ENCODE assay signal across 8 cellular contexts in the genomic region with DNA sequence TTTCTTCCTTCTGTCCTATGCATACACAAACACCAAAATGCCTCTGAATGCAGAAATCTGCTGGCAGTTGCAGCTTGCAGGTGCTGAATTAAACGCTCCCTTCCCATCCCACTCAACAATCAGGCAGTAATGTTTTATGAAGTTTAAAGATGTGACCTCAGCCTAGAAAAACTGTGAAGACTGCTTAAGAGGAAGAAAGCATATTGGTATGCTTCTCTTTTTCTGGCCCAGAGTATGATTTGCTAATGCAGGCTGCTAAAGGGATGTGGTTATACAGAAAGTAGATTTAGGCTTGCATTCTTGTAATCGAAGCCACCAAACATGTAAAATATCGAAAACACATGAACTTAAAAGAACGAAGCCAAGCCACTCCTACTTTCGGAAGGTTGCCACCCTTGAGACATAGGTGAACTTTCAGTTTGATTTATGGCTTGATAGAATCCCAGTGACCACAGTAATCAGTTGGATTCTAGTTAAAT. TPM values are rescaled to one million over a fixed set of nuclear protein-coding genes. Genes with fewer than 3 reads are reported as not detected.
DNase-seq lines count a peak whose midpoint lies in the region; ATAC-seq and TF ChIP-seq lines count a peak whose summit lies in the region.

No MANE protein-coding gene starts in this region.

- H3K27me3 Mint-ChIP-seq in CD8-positive, alpha-beta T cell (ENCODE audit: low read depth): no peaks in the 10 kb centered on the region
- H3K27me3 Mint-ChIP-seq in activated naive CD8-positive, alpha-beta T cell treated with anti-CD3 and anti-CD28 coated beads for 36 hours: no peaks in the 10 kb centered on the region
- H3K27me3 Mint-ChIP-seq in stimulated activated naive CD8-positive, alpha-beta T cell treated with anti-CD3 and anti-CD28 coated beads, Interleukin-15, Interleukin-2, amounts not matched to agents 100 ng/mL and 50 ng/mL, for 24 hours: no peaks in the 10 kb centered on the region

- DNase-seq in CD8-positive, alpha-beta T cell: peak in 2 of 7 experiments; percentile 16 to 29
- DNase-seq in activated naive CD8-positive, alpha-beta T cell treated with anti-CD3 and anti-CD28 coated beads for 36 hours: no peak
- no peak for DNase-seq in NCI-H1436 treated with DMSO at 0.1 percent for 48 hours (lab: John Stamatoyannopoulos, UW)
- DNase-seq in DMS53 (lab: John Stamatoyannopoulos, UW): no peak
- DNase-seq in NCI-H2227 treated with DMSO at 0.1 percent for 48 hours (lab: John Stamatoyannopoulos, UW): no peak

- H3K4me1 ChIP-seq in CD8-positive, alpha-beta T cell (ENCODE audit: insufficient read depth, low read length): peaks cover 46% of the 10 kb centered on the region

- ATAC-seq in CD8-positive, alpha-beta T cell: peak; percentile 39
- peak; percentile 90 for ATAC-seq in GM19452 (IDR thresholded peaks at IDR 0.05; ENCODE audit: unreplicated experiment)
- peak; percentile 94 for ATAC-seq in HG03432 (IDR thresholded peaks at IDR 0.05; ENCODE audit: unreplicated experiment)

- no peak for TF ChIP-seq CTCF in CD8-positive, alpha-beta T cell (IDR thresholded peaks at IDR 0.05)

- H3K4me1 Mint-ChIP-seq in CD8-positive, alpha-beta T cell (ENCODE audit: low read depth): peaks cover 76% of the 10 kb centered on the region
- H3K4me1 Mint-ChIP-seq in activated naive CD8-positive, alpha-beta T cell treated with anti-CD3 and anti-CD28 coated beads for 36 hours: peaks cover 46% of the 10 kb centered on the region
- H3K4me1 Mint-ChIP-seq in stimulated activated naive CD8-positive, alpha-beta T cell treated with anti-CD3 and anti-CD28 coated beads, Interleukin-15, Interleukin-2, amounts not matched to agents 100 ng/mL and 50 ng/mL, for 24 hours (ENCODE audit: low read depth): peaks cover 72% of the 10 kb centered on the region

- H3K4me3 Mint-ChIP-seq in CD8-positive, alpha-beta T cell: peak overlapping the region; percentile 54
- H3K4me3 Mint-ChIP-seq in activated naive CD8-positive, alpha-beta T cell treated with anti-CD3 and anti-CD28 coated beads for 36 hours: no peak overlapping the region
- H3K4me3 Mint-ChIP-seq in stimulated activated naive CD8-positive, alpha-beta T cell treated with anti-CD3 and anti-CD28 coated beads, Interleukin-15, Interleukin-2, amounts not matched to agents 100 ng/mL and 50 ng/mL, for 24 hours: peak overlapping the region; percentile 66

- no peaks in the 10 kb centered on the region for H3K9me3 ChIP-seq in CD8-positive, alpha-beta T cell (ENCODE audit: low read length)

- intact Hi-C loops in CD8-positive, alpha-beta T cell (cut with DNase I, micrococcal nuclease): loop anchor here in 1 of 2 experiments (2.0 kb wide), 1 partner anchor 19 kb away; no protein-coding TSS in a partner anchor

- CTCF ChIA-PET in CD8-positive, alpha-beta T cell (lab: Charles Lee): interaction anchor here (0.6 to 1.4 kb wide), 4 partner anchors 11 to 42 kb away, joined by 3 to 5 read pairs (median 4); no protein-coding TSS in a partner anchor

- no peaks in the 10 kb centered on the region for H3K9me3 Mint-ChIP-seq in CD8-positive, alpha-beta T cell
- no peaks in the 10 kb centered on the region for H3K9me3 Mint-ChIP-seq in activated naive CD8-positive, alpha-beta T cell treated with anti-CD3 and anti-CD28 coated beads for 36 hours
- no peaks in the 10 kb centered on the region for H3K9me3 Mint-ChIP-seq in stimulated activated naive CD8-positive, alpha-beta T cell treated with anti-CD3 and anti-CD28 coated beads, Interleukin-15, Interleukin-2, amounts not matched to agents 100 ng/mL and 50 ng/mL, for 24 hours

- H3K27ac ChIP-seq in CD8-positive, alpha-beta T cell (ENCODE audit: low read depth, low read length): peak overlapping the region; percentile 19

- no peaks in the 10 kb centered on the region for H3K27me3 ChIP-seq in CD8-positive, alpha-beta T cell (ENCODE audit: insufficient read depth, low read length)

- no peaks in the 10 kb centered on the region for H3K36me3 ChIP-seq in CD8-positive, alpha-beta T cell (ENCODE audit: insufficient read depth, low read length)

- peak overlapping the region; percentile 31 for H3K4me3 ChIP-seq in CD8-positive, alpha-beta T cell (ENCODE audit: low read depth, low read length)

- H3K36me3 Mint-ChIP-seq in CD8-positive, alpha-beta T cell: no peaks in the 10 kb centered on the region
- no peaks in the 10 kb centered on the region for H3K36me3 Mint-ChIP-seq in activated naive CD8-positive, alpha-beta T cell treated with anti-CD3 and anti-CD28 coated beads for 36 hours
- no peaks in the 10 kb centered on the region for H3K36me3 Mint-ChIP-seq in stimulated activated naive CD8-positive, alpha-beta T cell treated with anti-CD3 and anti-CD28 coated beads, Interleukin-15, Interleukin-2, amounts not matched to agents 100 ng/mL and 50 ng/mL, for 24 hours (ENCODE audit: low read depth)

- POLR2A ChIA-PET in CD8-positive, alpha-beta T cell (lab: Charles Lee): interaction anchor here (0.8 to 1.2 kb wide), 3 partner anchors 9 to 41 kb away, joined by 3 to 6 read pairs (median 5); a partner anchor contains a TSS

- peak overlapping the region; percentile 86 for H3K27ac Mint-ChIP-seq in CD8-positive, alpha-beta T cell
- peak overlapping the region; percentile 19 for H3K27ac Mint-ChIP-seq in activated naive CD8-positive, alpha-beta T cell treated with anti-CD3 and anti-CD28 coated beads for 36 hours
- H3K27ac Mint-ChIP-seq in stimulated activated naive CD8-positive, alpha-beta T cell treated with anti-CD3 and anti-CD28 coated beads, Interleukin-15, Interleukin-2, amounts not matched to agents 100 ng/mL and 50 ng/mL, for 24 hours: peak overlapping the region; percentile 26

RNA-seq across cellular contexts. Expression of a gene that starts 40.8 kb away (rescaled TPM):
- 10 to 100 TPM; 11.1 to 11.3 TPM for total RNA-seq in CD8-positive, alpha-beta T cell
- total RNA-seq in activated naive CD8-positive, alpha-beta T cell treated with anti-CD3 and anti-CD28 coated beads for 36 hours: 1 to 10 TPM; 3.5 to 3.9 TPM

Comparison
In these comparisons a context has a peak if more than half of its experiments do, and no peak if none do; other contexts are left out.
1. ATAC-seq: peak in every context shown above with its lines; median percentile 94 in HG03432; 90 in GM19452; 39 in CD8-positive, alpha-beta T cell.
2. H3K27ac Mint-ChIP-seq: peak in every context shown above with its lines; median percentile 86 in CD8-positive, alpha-beta T cell; 26 in stimulated activated naive CD8-positive, alpha-beta T cell treated with anti-CD3 and anti-CD28 coated beads, Interleukin-15, Interleukin-2, amounts not matched to agents 100 ng/mL and 50 ng/mL, for 24 hours; 19 in activated naive CD8-positive, alpha-beta T cell treated with anti-CD3 and anti-CD28 coated beads for 36 hours.